8 cellular contexts compared by ENCODE assay signal in genomic region chr10:6579904-6580278, GRCh38. TPM values are rescaled to one million over a fixed set of nuclear protein-coding genes. Genes with fewer than 3 reads are reported as not detected.
A peak's percentile ranks its signal among the peaks of the same experiment; 100 is the strongest.
DNase-seq lines count a peak whose midpoint lies in the region; ATAC-seq, FAIRE-seq and TF ChIP-seq lines count a peak whose summit lies in the region.

Gene PRKCQ, minus strand, starts transcription at chr10:6580276. Its CDS starts 65,141 bp downstream, at chr10:6515135.

- TF ChIP-seq CTCF in AG09309 (IDR thresholded peaks at IDR 0.05; ENCODE audit: control insufficient read depth, insufficient read depth, low read depth, low read length, missing control alignments), result no peak
- peak in 1 of 7 experiments; percentile 4 for TF ChIP-seq CTCF in body of pancreas (IDR thresholded peaks at IDR 0.05)

- intact Hi-C loops in body of pancreas (cut with DNase I), result no loop called here

- no peak for FAIRE-seq in GM19239 (lab: Jason Lieb, UNC)

- DNase-seq in AG09309 (ENCODE audit: low read depth), result no peak
- DNase-seq in GM19239 (ENCODE audit: insufficient read length, low spot score), result peak; percentile 15
- peak; percentile 44 to 54 (median 48) for DNase-seq in body of pancreas
- no peak for DNase-seq in left lobe of liver (ENCODE audit: low spot score)
- no peak for DNase-seq in NCI-H2171 (lab: John Stamatoyannopoulos, UW)
- no peak for DNase-seq in AML-193 (lab: John Stamatoyannopoulos, UW)

- H3K27me3 ChIP-seq in HUES64 (ENCODE audit: insufficient read depth, low read length), result peaks cover 28% of the 10 kb centered on the region
- H3K27me3 ChIP-seq in body of pancreas, result no peaks in the 10 kb centered on the region
- no peaks in the 10 kb centered on the region for H3K27me3 ChIP-seq in thymus (ENCODE audit: control insufficient read depth, insufficient read depth)

- under 1% methylated on average over 41 of the region's 41 CpGs for WGBS in HUES64
- 0% methylated on average over 10 to 15 of the region's 41 CpGs for WGBS in body of pancreas, 2 donors
- WGBS in thymus, result under 1% methylated on average over 41 of the region's 41 CpGs

- no peak for TF ChIP-seq POLR2A in body of pancreas (IDR thresholded peaks at IDR 0.05)

- peaks cover 25% of the 10 kb centered on the region for H3K36me3 ChIP-seq in HUES64 (ENCODE audit: insufficient read depth, low read length)
- H3K36me3 ChIP-seq in body of pancreas (replicated peaks in 1 of 2; ENCODE audit: insufficient read depth in 1 of 2, low read depth in 2 of 2), result no peaks in the 10 kb centered on the region
- H3K36me3 ChIP-seq in thymus (ENCODE audit: control insufficient read depth, insufficient read depth), result peaks cover 7% of the 10 kb centered on the region

- ATAC-seq in body of pancreas, result peak; percentile 66
- ATAC-seq in left lobe of liver, result peak; percentile 40

- H3K9me3 ChIP-seq in HUES64 (ENCODE audit: insufficient read depth, low read depth, low read length) (no peaks in the 10 kb centered on the region), body of pancreas (no peaks in the 10 kb centered on the region), thymus (ENCODE audit: control insufficient read depth) (no peaks in the 10 kb centered on the region)

- H3K9ac ChIP-seq in HUES64 (ENCODE audit: low read depth, low read length), result peak within 1 kb of the TSS; percentile 93

- peak within 1 kb of the TSS; percentile 35 for H3K4me3 ChIP-seq in AG09309 (ENCODE audit: control insufficient read depth, low read depth, low read length)
- H3K4me3 ChIP-seq in HUES64 (ENCODE audit: low read length), result peak within 1 kb of the TSS; percentile 97
- peak within 1 kb of the TSS; percentile 63 to 91 for H3K4me3 ChIP-seq in body of pancreas
- peak within 1 kb of the TSS; percentile 98 for H3K4me3 ChIP-seq in thymus (ENCODE audit: low read length)

- peak within 1 kb of the TSS; percentile 82 for H3K27ac ChIP-seq in HUES64 (ENCODE audit: low read depth, low read length)
- H3K27ac ChIP-seq in body of pancreas, result peak within 1 kb of the TSS; percentile 65 to 90 (median 88)
- peak within 1 kb of the TSS; percentile 87 for H3K27ac ChIP-seq in thymus (ENCODE audit: low read depth)

- H3K4me1 ChIP-seq in HUES64 (ENCODE audit: insufficient read depth, low read length), result peaks cover 20% of the 10 kb centered on the region
- peaks cover 13% of the 10 kb centered on the region for H3K4me1 ChIP-seq in body of pancreas
- H3K4me1 ChIP-seq in thymus (ENCODE audit: control insufficient read depth, insufficient read depth, low read length), result peaks cover 34% of the 10 kb centered on the region

RNA-seq across cellular contexts. Expression of gene PRKCQ, which starts in this region (rescaled TPM):
- 13.2 TPM for polyA plus RNA-seq in HUES64 (2013, experiment 1 of 2)
- polyA plus RNA-seq in HUES64 (2013, experiment 2 of 2), result 12.0 TPM
- total RNA-seq in body of pancreas (1 to 10 TPM in 1 of 2 donors, under 1 TPM in 1; 0.33 to 6.0 TPM), left lobe of liver (0.20 TPM)
- 18.1 TPM for polyA plus RNA-seq in thymus

Comparison
In these comparisons a context has a peak if more than half of its experiments do, and no peak if none do; other contexts are left out.
1. Peak in ATAC-seq in left lobe of liver; RNA of the gene not detected or under 1 TPM.
2. DNase-seq: peak in GM19239 (single experiment) and body of pancreas (4 of 4); none in AG09309 (single experiment), left lobe of liver (single experiment), NCI-H2171 (single experiment) and AML-193 (0 of 2).
3. H3K4me3 ChIP-seq: peak in every context shown above with its lines; median percentile 98 in thymus; 97 in HUES64; 77 in body of pancreas; 35 in AG09309.
4. Peak in every context shown above with its lines, with median percentiles within 50 percentile points of each other: H3K27ac ChIP-seq.